10 cellular contexts compared by ENCODE assay signal in genomic region chr16:75064403-75065148, GRCh38. TPM values are rescaled to one million over a fixed set of nuclear protein-coding genes. Genes with fewer than 3 reads are reported as not detected.
DNase-seq lines count a peak whose midpoint lies in the region; FAIRE-seq and TF ChIP-seq lines count a peak whose summit lies in the region.
"Had no signal": no experiment of that assay in that cellular context is flagged by ENCODE, and none has a peak within 500 bp of the region (broad histone marks: within the 10 kb centered on the region; RNA-seq: fewer than 3 reads in every experiment).

No MANE protein-coding gene starts in this region.

- WGBS in suprapubic skin: 72% methylated on average over 15 of the region's 15 CpGs

- peak; percentile 74 for DNase-seq in activated CD4-positive, alpha-beta T cell treated with anti-CD3 and anti-CD28 coated beads, Interleukin-2, amount 10 ng/mL, durations not matched to agents 24 days and 14 days
- DNase-seq in activated CD4-positive, alpha-beta T cell treated with anti-CD3 and anti-CD28 coated beads for 48 hours: no peak
- DNase-seq in SHP77 treated with DMSO at 0.1 percent for 48 hours (lab: John Stamatoyannopoulos, UW): peak; percentile 39
- peak; percentile 44 for DNase-seq in epithelial cell of prostate (ENCODE audit: low read depth, low spot score)
- DNase-seq in suprapubic skin (ENCODE audit: low spot score in 2 of 2): no peak
- no peak for DNase-seq in H54 (ENCODE audit: insufficient read length, low spot score)
- no peak for DNase-seq in activated CD4-positive, CD25-positive, alpha-beta regulatory T cell treated with anti-CD3 and anti-CD28 coated beads, Interleukin-2, amount 50 U/mL, for 72 hours
- no peak for DNase-seq in foreskin fibroblast
- DNase-seq: NCI-H345 had no signal

- H3K9me3 ChIP-seq in suprapubic skin: no peaks in the 10 kb centered on the region

- H3K27me3 ChIP-seq in suprapubic skin: no peaks in the 10 kb centered on the region

- peaks cover 50% of the 10 kb centered on the region for H3K4me1 Mint-ChIP-seq in activated CD4-positive, alpha-beta T cell treated with anti-CD3 and anti-CD28 coated beads, Interleukin-2, amount 10 ng/mL, durations not matched to agents 24 days and 14 days

- no peak for FAIRE-seq in H54 (lab: Jason Lieb, UNC)

- no peak for TF ChIP-seq EP300 in suprapubic skin (IDR thresholded peaks at IDR 0.05)

- H3K36me3 Mint-ChIP-seq in activated CD4-positive, alpha-beta T cell treated with anti-CD3 and anti-CD28 coated beads, Interleukin-2, amount 10 ng/mL, durations not matched to agents 24 days and 14 days (ENCODE audit: low read depth): peaks cover 5% of the 10 kb centered on the region

- H3K4me3 ChIP-seq in suprapubic skin (no peak overlapping the region), foreskin fibroblast (ENCODE audit: low read depth in 1 of 2, low read length in 2 of 2) (no peak overlapping the region)

- H3K4me3 Mint-ChIP-seq in activated CD4-positive, alpha-beta T cell treated with anti-CD3 and anti-CD28 coated beads, Interleukin-2, amount 10 ng/mL, durations not matched to agents 24 days and 14 days: peak overlapping the region; percentile 69

- TF ChIP-seq POLR2A in suprapubic skin (IDR thresholded peaks at IDR 0.05): no peak
- no peak for TF ChIP-seq POLR2A in H54 (IDR thresholded peaks at IDR 0.05; ENCODE audit: low read depth, low read length)

- no peak for TF ChIP-seq CTCF in suprapubic skin (IDR thresholded peaks at IDR 0.05)
- no peak for TF ChIP-seq CTCF in foreskin fibroblast (IDR thresholded peaks at IDR 0.05; ENCODE audit: low read depth, low read length)

- no peaks in the 10 kb centered on the region for H3K27me3 Mint-ChIP-seq in activated CD4-positive, alpha-beta T cell treated with anti-CD3 and anti-CD28 coated beads, Interleukin-2, amount 10 ng/mL, durations not matched to agents 24 days and 14 days

- H3K4me1 ChIP-seq in suprapubic skin: peaks cover 28% of the 10 kb centered on the region

- H3K36me3 ChIP-seq in suprapubic skin: no peaks in the 10 kb centered on the region

- H3K27ac Mint-ChIP-seq in activated CD4-positive, alpha-beta T cell treated with anti-CD3 and anti-CD28 coated beads, Interleukin-2, amount 10 ng/mL, durations not matched to agents 24 days and 14 days: peak overlapping the region; percentile 85

- H3K27ac ChIP-seq in epithelial cell of prostate: peak overlapping the region; percentile 32
- H3K27ac ChIP-seq in suprapubic skin: peak overlapping the region; percentile 31

- no peaks in the 10 kb centered on the region for H3K9me3 Mint-ChIP-seq in activated CD4-positive, alpha-beta T cell treated with anti-CD3 and anti-CD28 coated beads, Interleukin-2, amount 10 ng/mL, durations not matched to agents 24 days and 14 days

- intact Hi-C loops in activated CD4-positive, alpha-beta T cell treated with anti-CD3 and anti-CD28 coated beads, Interleukin-2, amount 10 ng/mL, durations not matched to agents 24 days and 14 days (cut with micrococcal nuclease): loop anchor here (1.0 to 2.0 kb wide), 3 partner anchors 11 to 52 kb away; no protein-coding TSS in a partner anchor

RNA-seq across cellular contexts. Expression of gene LDHD, which starts 52.0 kb away (rescaled TPM):
- 0.09 and 0.24 TPM in 2 replicates for total RNA-seq in activated CD4-positive, alpha-beta T cell treated with anti-CD3 and anti-CD28 coated beads, Interleukin-2, amount 10 ng/mL, durations not matched to agents 24 days and 14 days
- 10 to 100 TPM; 10.7 to 19.2 (median 14.0) TPM for total RNA-seq in suprapubic skin
- total RNA-seq: A673 had no signal

Comparison
In these comparisons a context has a peak if more than half of its experiments do, and no peak if none do; other contexts are left out.
1. DNase-seq: peak in activated CD4-positive, alpha-beta T cell treated with anti-CD3 and anti-CD28 coated beads, Interleukin-2, amount 10 ng/mL, durations not matched to agents 24 days and 14 days (single experiment), SHP77 treated with DMSO at 0.1 percent for 48 hours (single experiment) and epithelial cell of prostate (single experiment); none in activated CD4-positive, alpha-beta T cell treated with anti-CD3 and anti-CD28 coated beads for 48 hours (single experiment), suprapubic skin (0 of 2), H54 (single experiment), activated CD4-positive, CD25-positive, alpha-beta regulatory T cell treated with anti-CD3 and anti-CD28 coated beads, Interleukin-2, amount 50 U/mL, for 72 hours (single experiment) and foreskin fibroblast (0 of 2).